ENCODE assay signal across 19 cellular contexts in the genomic region with DNA sequence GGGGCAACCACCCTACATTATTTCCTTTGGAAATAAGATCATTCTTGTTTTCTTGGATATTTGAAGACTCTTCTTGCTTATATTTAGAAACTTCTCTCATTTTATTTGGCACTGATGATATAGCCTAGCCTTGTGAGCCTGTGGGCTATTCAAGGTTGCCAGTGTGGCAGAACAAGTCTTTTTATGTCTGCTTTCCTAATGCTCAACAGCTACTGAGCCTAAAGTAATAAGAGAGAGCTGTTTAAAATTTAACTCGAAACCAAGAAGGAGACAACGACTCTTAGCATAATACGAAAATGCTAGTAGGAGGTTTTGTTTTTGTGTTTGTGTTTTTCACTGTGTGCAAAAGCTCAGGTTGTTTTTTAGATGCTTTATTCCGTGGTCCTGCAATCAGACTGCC.
"Had no signal": no experiment of that assay in that cellular context is flagged by ENCODE, and none has a peak within 500 bp of the region (broad histone marks: within the 10 kb centered on the region; RNA-seq: fewer than 3 reads in every experiment).

No MANE protein-coding gene starts in this region.

- H3K27me3 Mint-ChIP-seq: activated naive CD4-positive, alpha-beta T cell treated with anti-CD3 and anti-CD28 coated beads, Interleukin-2, amount 10 ng/mL, durations not matched to agents 7 days and 5 days had no signal

- H3K4me1 ChIP-seq: lower lobe of right lung, prostate gland, tibial nerve, uterus had no signal

- DNase-seq: activated CD4-positive, alpha-beta T cell treated with anti-CD3 and anti-CD28 coated beads, Interleukin-2, amount 10 ng/mL, durations not matched to agents 24 days and 14 days; activated CD4-positive, CD25-positive, alpha-beta regulatory T cell; activated CD8-positive, alpha-beta T cell treated with anti-CD3 and anti-CD28 coated beads, Interleukin-2, amount 10 ng/mL, durations not matched to agents 7 days and 5 days; activated naive CD4-positive, alpha-beta T cell treated with anti-CD3 and anti-CD28 coated beads, Interleukin-2, amount 10 ng/mL, durations not matched to agents 7 days and 5 days; activated naive CD8-positive, alpha-beta T cell treated with anti-CD3 and anti-CD28 coated beads, Interleukin-2, amount 50 U/mL, for 24 hours; activated T-cell treated with anti-CD3 and anti-CD28 coated beads, Interleukin-2, amount 50 U/mL, for 24 hours; aorta; erythroblast; lower lobe of right lung; right cardiac atrium; T-helper 1 cell; T-helper 9 cell; uterus had no signal

- H3K9me3 Mint-ChIP-seq: activated CD4-positive, alpha-beta T cell treated with anti-CD3 and anti-CD28 coated beads, Interleukin-2, amount 10 ng/mL, durations not matched to agents 24 days and 14 days; activated naive CD4-positive, alpha-beta T cell treated with anti-CD3 and anti-CD28 coated beads, Interleukin-2, amount 10 ng/mL, durations not matched to agents 7 days and 5 days; activated naive CD8-positive, alpha-beta T cell treated with anti-CD3 and anti-CD28 coated beads, Interleukin-2, amount 50 U/mL, for 24 hours; activated T-cell treated with anti-CD3 and anti-CD28 coated beads, Interleukin-2, amount 50 U/mL, for 24 hours; central memory CD8-positive, alpha-beta T cell; stimulated activated naive CD8-positive, alpha-beta T cell treated with anti-CD3 and anti-CD28 coated beads, Interleukin-15, Interleukin-2, amounts not matched to agents 100 ng/mL and 50 ng/mL, for 24 hours had no signal

- H3K4me3 ChIP-seq: coronary artery, lower lobe of right lung, prostate gland, skin epidermis, tibial nerve, uterus had no signal

- H3K4me3 Mint-ChIP-seq: activated CD4-positive, alpha-beta T cell treated with anti-CD3 and anti-CD28 coated beads, Interleukin-2, amount 10 ng/mL, durations not matched to agents 24 days and 14 days; activated CD8-positive, alpha-beta T cell treated with anti-CD3 and anti-CD28 coated beads, Interleukin-2, amount 10 ng/mL, durations not matched to agents 7 days and 5 days; activated naive CD4-positive, alpha-beta T cell treated with anti-CD3 and anti-CD28 coated beads, Interleukin-2, amount 10 ng/mL, durations not matched to agents 7 days and 5 days; activated naive CD8-positive, alpha-beta T cell treated with anti-CD3 and anti-CD28 coated beads, Interleukin-2, amount 50 U/mL, for 24 hours; activated T-cell treated with anti-CD3 and anti-CD28 coated beads, Interleukin-2, amount 50 U/mL, for 24 hours; central memory CD8-positive, alpha-beta T cell; stimulated activated naive CD8-positive, alpha-beta T cell treated with anti-CD3 and anti-CD28 coated beads, Interleukin-15, Interleukin-2, amounts not matched to agents 100 ng/mL and 50 ng/mL, for 24 hours had no signal

- H3K4me1 Mint-ChIP-seq: activated CD4-positive, alpha-beta T cell treated with anti-CD3 and anti-CD28 coated beads, Interleukin-2, amount 10 ng/mL, durations not matched to agents 24 days and 14 days; activated naive CD4-positive, alpha-beta T cell treated with anti-CD3 and anti-CD28 coated beads, Interleukin-2, amount 10 ng/mL, durations not matched to agents 7 days and 5 days; activated naive CD8-positive, alpha-beta T cell treated with anti-CD3 and anti-CD28 coated beads, Interleukin-2, amount 50 U/mL, for 24 hours; central memory CD8-positive, alpha-beta T cell had no signal

- H3K27ac ChIP-seq: coronary artery, lower lobe of right lung, prostate gland, skin epidermis, tibial nerve, uterus had no signal

- H3K36me3 Mint-ChIP-seq: activated naive CD4-positive, alpha-beta T cell treated with anti-CD3 and anti-CD28 coated beads, Interleukin-2, amount 10 ng/mL, durations not matched to agents 7 days and 5 days had no signal

- ATAC-seq: activated CD8-positive, alpha-beta T cell treated with anti-CD3 and anti-CD28 coated beads, Interleukin-2, amount 10 ng/mL, durations not matched to agents 7 days and 5 days; activated naive CD8-positive, alpha-beta T cell treated with anti-CD3 and anti-CD28 coated beads, Interleukin-2, amount 50 U/mL, for 24 hours; lower lobe of right lung; right cardiac atrium had no signal

- H3K27me3 ChIP-seq: tibial nerve, uterus had no signal

- H3K27ac Mint-ChIP-seq: activated CD4-positive, alpha-beta T cell treated with anti-CD3 and anti-CD28 coated beads, Interleukin-2, amount 10 ng/mL, durations not matched to agents 24 days and 14 days; activated CD8-positive, alpha-beta T cell treated with anti-CD3 and anti-CD28 coated beads, Interleukin-2, amount 10 ng/mL, durations not matched to agents 7 days and 5 days; activated naive CD4-positive, alpha-beta T cell treated with anti-CD3 and anti-CD28 coated beads, Interleukin-2, amount 10 ng/mL, durations not matched to agents 7 days and 5 days; activated naive CD8-positive, alpha-beta T cell treated with anti-CD3 and anti-CD28 coated beads, Interleukin-2, amount 50 U/mL, for 24 hours; activated T-cell treated with anti-CD3 and anti-CD28 coated beads, Interleukin-2, amount 50 U/mL, for 24 hours; stimulated activated naive CD8-positive, alpha-beta T cell treated with anti-CD3 and anti-CD28 coated beads, Interleukin-15, Interleukin-2, amounts not matched to agents 100 ng/mL and 50 ng/mL, for 24 hours had no signal

- H3K36me3 ChIP-seq: lower lobe of right lung, prostate gland, tibial nerve, uterus had no signal

- H3K9me3 ChIP-seq: lower lobe of right lung, prostate gland, tibial nerve, uterus had no signal
